ENCODE assay signal across 8 cellular contexts in genomic region chr1:55277377-55278130, GRCh38.
DNase-seq lines count a peak whose midpoint lies in the region; ATAC-seq and TF ChIP-seq lines count a peak whose summit lies in the region.

No MANE protein-coding gene starts in this region.

- no peaks in the 10 kb centered on the region for H3K27me3 Mint-ChIP-seq in central memory CD8-positive, alpha-beta T cell

- no peaks in the 10 kb centered on the region for H3K9me3 ChIP-seq in AG04450 (ENCODE audit: control insufficient read depth, insufficient read depth, low read length)

- H3K27ac Mint-ChIP-seq in central memory CD8-positive, alpha-beta T cell (ENCODE audit: low read depth) = peak overlapping the region; percentile 12

- no peak overlapping the region for H3K27ac ChIP-seq in AG04450 (ENCODE audit: low read depth, low read length)

- POLR2A ChIA-PET in AG04450 (lab: Yijun Ruan, JAX) = no interaction called here

- ATAC-seq in GM18861 (IDR thresholded peaks at IDR 0.05; ENCODE audit: unreplicated experiment) (peak; percentile 69), HG03135 (IDR thresholded peaks at IDR 0.05; ENCODE audit: unreplicated experiment) (peak; percentile 73)
- peak; percentile 82 for ATAC-seq in central memory CD8-positive, alpha-beta T cell (replicated peaks; ENCODE audit: extremely low read depth, poor library complexity, severe bottlenecking)

- H3K27me3 ChIP-seq in AG04450 (ENCODE audit: control insufficient read depth, insufficient read depth, low read length) = no peaks in the 10 kb centered on the region

- H3K4me1 Mint-ChIP-seq in central memory CD8-positive, alpha-beta T cell = peaks cover 18% of the 10 kb centered on the region

- H3K4me3 Mint-ChIP-seq in central memory CD8-positive, alpha-beta T cell = no peak overlapping the region

- H3K36me3 Mint-ChIP-seq in central memory CD8-positive, alpha-beta T cell (ENCODE audit: insufficient read depth) = no peaks in the 10 kb centered on the region

- DNase-seq in AG04450 (ENCODE audit: low read depth, low spot score) (peak; percentile 57), NCI-H2196 (lab: John Stamatoyannopoulos, UW; ENCODE audit: unreplicated experiment) (peak; percentile 83), left kidney (ENCODE audit: low read depth, low spot score) (peak; percentile 85)
- DNase-seq in activated CD4-positive, CD25-positive, alpha-beta regulatory T cell treated with anti-CD3 and anti-CD28 coated beads, Interleukin-2, amount 50 U/mL, for 16 hours (ENCODE audit: low read depth, low spot score) = peak; percentile 47
- peak; percentile 59 to 60 for DNase-seq in central memory CD8-positive, alpha-beta T cell (ENCODE audit: low spot score in 2 of 2)
- DNase-seq in stimulated activated CD4-positive, alpha-beta T cell treated with anti-CD3 and anti-CD28 coated beads, Interleukin-4, amount 100 ng/mL, for 4 hours = peak; percentile 76

- CTCF ChIA-PET in AG04450 (lab: Charles Lee) = interaction anchor here (0.5 to 6.6 kb wide), 27 partner anchors 11 to 1308 kb away, joined by 3 to 84 read pairs (median 4); no protein-coding TSS in a partner anchor

- H3K4me3 ChIP-seq in AG04450 (ENCODE audit: low read depth, low read length) = no peak overlapping the region

- TF ChIP-seq CTCF in AG04450 (IDR thresholded peaks at IDR 0.05; ENCODE audit: low read depth, low read length) = peak; percentile 88

- no peaks in the 10 kb centered on the region for H3K9me3 Mint-ChIP-seq in central memory CD8-positive, alpha-beta T cell
